ENCODE assay signal across 9 cellular contexts in genomic region chr22:36337365-36338130, GRCh38. TPM values are rescaled to one million over a fixed set of nuclear protein-coding genes. Genes with fewer than 3 reads are reported as not detected.
DNase-seq lines count a peak whose midpoint lies in the region; ATAC-seq, FAIRE-seq and TF ChIP-seq lines count a peak whose summit lies in the region.
"Had no signal": no experiment of that assay in that cellular context is flagged by ENCODE, and none has a peak within 500 bp of the region (broad histone marks: within the 10 kb centered on the region; RNA-seq: fewer than 3 reads in every experiment).

No MANE protein-coding gene starts in this region.

- H3K27me3 ChIP-seq in HL-60 (ENCODE audit: insufficient read depth, poor library complexity, severe bottlenecking), result no peaks in the 10 kb centered on the region
- H3K27me3 ChIP-seq in mesendoderm (ENCODE audit: insufficient read depth, low read length, poor library complexity), result no peaks in the 10 kb centered on the region

- peak overlapping the region; percentile 35 for H3K4me3 Mint-ChIP-seq in activated T-helper 1 cell treated with anti-CD3 and anti-CD28 coated beads, Interleukin-12 subunit alpha, Interleukin-12 subunit beta, Interleukin-2, Interleukin-4 antibody, amounts not matched to agents 30 ng/mL and 10 ng/mL and 1 ng/mL, durations not matched to agents 14 hours and 24 hours and 36 hours
- peak overlapping the region in 1 of 2 donors; percentile 15 for H3K4me3 Mint-ChIP-seq in stimulated activated naive B cell treated with anti-CD40 and anti-IgM and Interleukin-4, amounts not matched to agents 10 μg/mL and 1 μg/mL and 100 μg/mL, for 72 hours

- H3K4me1 ChIP-seq in kidney (ENCODE audit: control insufficient read depth in 1 of 2, insufficient read depth in 1 of 2, low read depth in 1 of 2, low read length in 2 of 2), result peaks cover 61 to 69% of the 10 kb centered on the region in 2 donors
- H3K4me1 ChIP-seq in mesendoderm (ENCODE audit: control insufficient read depth, low read depth, low read length), result peaks cover 4% of the 10 kb centered on the region

- ATAC-seq in stimulated activated naive B cell treated with anti-CD40 and anti-IgM and Interleukin-4, amounts not matched to agents 10 μg/mL and 1 μg/mL and 100 μg/mL, for 72 hours (replicated peaks), result no peak
- ATAC-seq in GM21381 (IDR thresholded peaks at IDR 0.05; ENCODE audit: unreplicated experiment) (no peak), HG03095 (IDR thresholded peaks at IDR 0.05; ENCODE audit: unreplicated experiment) (no peak)

- H3K23ac ChIP-seq in mesendoderm (ENCODE audit: low read length), result no peak overlapping the region

- H3K79me2 ChIP-seq in mesendoderm (ENCODE audit: control insufficient read depth, insufficient read depth, low read length), result peaks cover 71% of the 10 kb centered on the region

- peak overlapping the region; percentile 34 to 59 for H3K9ac ChIP-seq in kidney (ENCODE audit: low read length in 2 of 2)
- H3K9ac ChIP-seq in mesendoderm (ENCODE audit: low read length), result no peak overlapping the region

- H2BK15ac ChIP-seq in mesendoderm (replicated peaks; ENCODE audit: low read depth), result no peak overlapping the region

- H3K36me3 ChIP-seq in kidney (ENCODE audit: control insufficient read depth in 1 of 2, insufficient read depth in 2 of 2, low read length in 2 of 2) (peaks cover 31 to 78% of the 10 kb centered on the region in 2 donors), mesendoderm (ENCODE audit: control insufficient read depth, insufficient read depth, low read length) (peaks cover 17% of the 10 kb centered on the region)

- no peak overlapping the region for H2AK5ac ChIP-seq in mesendoderm (ENCODE audit: low read length)

- no peaks in the 10 kb centered on the region for H3K9me3 ChIP-seq in kidney (ENCODE audit: control insufficient read depth in 1 of 2, low read length in 2 of 2)

- no peak overlapping the region for H3K4me2 ChIP-seq in mesendoderm (ENCODE audit: low read length)

- H2BK120ac ChIP-seq in mesendoderm (ENCODE audit: low read depth, low read length), result no peak overlapping the region

- H3K79me1 ChIP-seq in mesendoderm (ENCODE audit: low read length), result peaks cover 39% of the 10 kb centered on the region

- no peaks in the 10 kb centered on the region for H3K9me3 Mint-ChIP-seq in activated T-helper 1 cell treated with anti-CD3 and anti-CD28 coated beads, Interleukin-12 subunit alpha, Interleukin-12 subunit beta, Interleukin-2, Interleukin-4 antibody, amounts not matched to agents 30 ng/mL and 10 ng/mL and 1 ng/mL, durations not matched to agents 14 hours and 24 hours and 36 hours
- H3K9me3 Mint-ChIP-seq in stimulated activated naive B cell treated with anti-CD40 and anti-IgM and Interleukin-4, amounts not matched to agents 10 μg/mL and 1 μg/mL and 100 μg/mL, for 72 hours, result no peaks in the 10 kb centered on the region

- WGBS in mesendoderm (ENCODE audit: extremely low coverage, insufficient coverage, low lambda C conversion rate), result no CpG with 5 or more reads among the region's 8 CpGs

- H2BK5ac ChIP-seq in mesendoderm (ENCODE audit: low read length), result no peak overlapping the region

- H4K5ac ChIP-seq in mesendoderm (ENCODE audit: low read length), result no peak overlapping the region

- peaks cover 90% of the 10 kb centered on the region for H3K4me1 Mint-ChIP-seq in activated T-helper 1 cell treated with anti-CD3 and anti-CD28 coated beads, Interleukin-12 subunit alpha, Interleukin-12 subunit beta, Interleukin-2, Interleukin-4 antibody, amounts not matched to agents 30 ng/mL and 10 ng/mL and 1 ng/mL, durations not matched to agents 14 hours and 24 hours and 36 hours (ENCODE audit: low read depth)
- peaks cover 60 to 88% of the 10 kb centered on the region in 2 donors for H3K4me1 Mint-ChIP-seq in stimulated activated naive B cell treated with anti-CD40 and anti-IgM and Interleukin-4, amounts not matched to agents 10 μg/mL and 1 μg/mL and 100 μg/mL, for 72 hours

- DNase-seq in HL-60 (ENCODE audit: low read depth in 1 of 2, low spot score in 1 of 2) (peak in 1 of 2 experiments; percentile 32), kidney (no peak), mesendoderm (no peak)
- no peak for DNase-seq in activated T-helper 1 cell treated with anti-CD3 and anti-CD28 coated beads, Interleukin-12 subunit alpha, Interleukin-12 subunit beta, Interleukin-2, Interleukin-4 antibody, amounts not matched to agents 30 ng/mL and 10 ng/mL and 1 ng/mL, durations not matched to agents 14 hours and 24 hours and 36 hours (ENCODE audit: low spot score)
- DNase-seq in stimulated activated naive B cell treated with anti-CD40 and anti-IgM and Interleukin-4, amounts not matched to agents 10 μg/mL and 1 μg/mL and 100 μg/mL, for 72 hours, result no peak
- DNase-seq: NCI-H1048 had no signal

- no peaks in the 10 kb centered on the region for H3K27me3 Mint-ChIP-seq in activated T-helper 1 cell treated with anti-CD3 and anti-CD28 coated beads, Interleukin-12 subunit alpha, Interleukin-12 subunit beta, Interleukin-2, Interleukin-4 antibody, amounts not matched to agents 30 ng/mL and 10 ng/mL and 1 ng/mL, durations not matched to agents 14 hours and 24 hours and 36 hours (ENCODE audit: insufficient read depth)
- no peaks in the 10 kb centered on the region for H3K27me3 Mint-ChIP-seq in stimulated activated naive B cell treated with anti-CD40 and anti-IgM and Interleukin-4, amounts not matched to agents 10 μg/mL and 1 μg/mL and 100 μg/mL, for 72 hours

- no peak overlapping the region for H4K8ac ChIP-seq in mesendoderm (ENCODE audit: low read depth, low read length)

- peaks cover 70% of the 10 kb centered on the region for H3K36me3 Mint-ChIP-seq in activated T-helper 1 cell treated with anti-CD3 and anti-CD28 coated beads, Interleukin-12 subunit alpha, Interleukin-12 subunit beta, Interleukin-2, Interleukin-4 antibody, amounts not matched to agents 30 ng/mL and 10 ng/mL and 1 ng/mL, durations not matched to agents 14 hours and 24 hours and 36 hours (ENCODE audit: low read depth)
- H3K36me3 Mint-ChIP-seq in stimulated activated naive B cell treated with anti-CD40 and anti-IgM and Interleukin-4, amounts not matched to agents 10 μg/mL and 1 μg/mL and 100 μg/mL, for 72 hours, result peaks cover 71 to 82% of the 10 kb centered on the region in 2 donors

- no peak overlapping the region for H3K4ac ChIP-seq in mesendoderm (ENCODE audit: low read depth, low read length)

- H3K27ac ChIP-seq in HL-60 (replicated peaks), result peak overlapping the region; percentile 95
- peak overlapping the region; percentile 56 to 95 for H3K27ac ChIP-seq in kidney (ENCODE audit: low read depth in 2 of 2, low read length in 2 of 2)
- H3K27ac ChIP-seq in mesendoderm (ENCODE audit: low read depth, low read length), result no peak overlapping the region

- TF ChIP-seq CTCF in HL-60 (IDR thresholded peaks at IDR 0.05; ENCODE audit: insufficient read depth, low read length) (no peak), kidney (IDR thresholded peaks at IDR 0.05; ENCODE audit: borderline replicate concordance, extremely low read depth, insufficient read depth) (no peak)

- no peak overlapping the region for H3K56ac ChIP-seq in mesendoderm (ENCODE audit: low read length)

- intact Hi-C loops in activated T-helper 1 cell treated with anti-CD3 and anti-CD28 coated beads, Interleukin-12 subunit alpha, Interleukin-12 subunit beta, Interleukin-2, Interleukin-4 antibody, amounts not matched to agents 30 ng/mL and 10 ng/mL and 1 ng/mL, durations not matched to agents 14 hours and 24 hours and 36 hours (cut with micrococcal nuclease), result loop anchor here (2.0 kb wide), 1 partner anchor 117 kb away; no protein-coding TSS in a partner anchor
- intact Hi-C loops in kidney (cut with DNase I), result no loop called here

- no peak overlapping the region for H3K18ac ChIP-seq in mesendoderm (ENCODE audit: low read length)

- H3K27ac Mint-ChIP-seq in activated T-helper 1 cell treated with anti-CD3 and anti-CD28 coated beads, Interleukin-12 subunit alpha, Interleukin-12 subunit beta, Interleukin-2, Interleukin-4 antibody, amounts not matched to agents 30 ng/mL and 10 ng/mL and 1 ng/mL, durations not matched to agents 14 hours and 24 hours and 36 hours, result peak overlapping the region; percentile 98
- peak overlapping the region; percentile 95 for H3K27ac Mint-ChIP-seq in stimulated activated naive B cell treated with anti-CD40 and anti-IgM and Interleukin-4, amounts not matched to agents 10 μg/mL and 1 μg/mL and 100 μg/mL, for 72 hours

- FAIRE-seq in kidney (lab: Jason Lieb, UNC), result no peak
- FAIRE-seq: TTC549 had no signal

- H3K4me3 ChIP-seq in HL-60 (replicated peaks; ENCODE audit: insufficient read depth, low read length) (no peak overlapping the region), kidney (ENCODE audit: low read length in 2 of 2) (peak overlapping the region in 1 of 2 donors; percentile 7), mesendoderm (ENCODE audit: low read length) (no peak overlapping the region)

RNA-seq across cellular contexts. Expression of gene MYH9, which starts 50.2 kb away (rescaled TPM):
- total RNA-seq in activated T-helper 1 cell treated with anti-CD3 and anti-CD28 coated beads, Interleukin-12 subunit alpha, Interleukin-12 subunit beta, Interleukin-2, Interleukin-4 antibody, amounts not matched to agents 30 ng/mL and 10 ng/mL and 1 ng/mL, durations not matched to agents 14 hours and 24 hours and 36 hours, result 618 and 639 TPM in 2 replicates
- 655 TPM for total RNA-seq in kidney
- 85.2 TPM for polyA plus RNA-seq in kidney (ENCODE audit: insufficient read depth, low read depth, low replicate concordance)
- polyA plus RNA-seq in mesendoderm (2013, experiment 1 of 2), result 110 TPM
- 111 TPM for polyA plus RNA-seq in mesendoderm (2013, experiment 2 of 2)
